In genomic region chr12:120452524-120452923, GRCh38 we compare ENCODE assay signal across 2 cellular contexts.
A peak's percentile ranks its signal among the peaks of the same experiment; 100 is the strongest.
TF ChIP-seq lines count a peak whose summit lies in the region.

No MANE protein-coding gene starts in this region.

TF ChIP-seq in HCT116, 20 proteins besides CTCF, POLR2A, EP300 and RAD21:
- 0 out of 2 replicates have a peak, but pooled peaks have one; percentile 31 for TF ChIP-seq CEBPB (IDR thresholded peaks at IDR 0.05; ENCODE audit: low read depth)

TF ChIP-seq in HepG2, 621 proteins besides CTCF, POLR2A, EP300 and RAD21:
- TF ChIP-seq CEBPG (CRISPR knock-in tag; IDR thresholded peaks at IDR 0.05) (0 out of 2 replicates have a peak, but pooled peaks have one; percentile 13), ZNF770 (CRISPR knock-in tag; IDR thresholded peaks at IDR 0.05) (peak; percentile 92), ZNF7 (CRISPR knock-in tag; IDR thresholded peaks at IDR 0.05) (peak; percentile 63; the same call in 1 of the 2 replicates)
- TF ChIP-seq, protein P1, sequence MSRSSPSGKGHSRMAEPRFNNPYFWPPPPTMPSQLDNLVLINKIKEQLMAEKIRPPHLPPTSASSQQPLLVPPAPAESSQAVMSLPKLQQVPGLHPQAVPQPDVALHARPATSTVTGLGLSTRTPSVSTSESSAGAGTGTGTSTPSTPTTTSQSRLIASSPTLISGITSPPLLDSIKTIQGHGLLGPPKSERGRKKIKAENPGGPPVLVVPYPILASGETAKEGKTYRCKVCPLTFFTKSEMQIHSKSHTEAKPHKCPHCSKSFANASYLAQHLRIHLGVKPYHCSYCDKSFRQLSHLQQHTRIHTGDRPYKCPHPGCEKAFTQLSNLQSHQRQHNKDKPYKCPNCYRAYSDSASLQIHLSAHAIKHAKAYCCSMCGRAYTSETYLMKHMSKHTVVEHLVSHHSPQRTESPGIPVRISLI (CRISPR knock-in tag; IDR thresholded peaks at IDR 0.05; ENCODE audit: borderline replicate concordance) = peak; percentile 26; the same call in 1 of the 2 replicates
TF ChIP-seq in HepG2: peak in this region for 4; not testable (repeated sequence) for 617.
